1 cellular context compared by ENCODE assay signal in the genomic region with DNA sequence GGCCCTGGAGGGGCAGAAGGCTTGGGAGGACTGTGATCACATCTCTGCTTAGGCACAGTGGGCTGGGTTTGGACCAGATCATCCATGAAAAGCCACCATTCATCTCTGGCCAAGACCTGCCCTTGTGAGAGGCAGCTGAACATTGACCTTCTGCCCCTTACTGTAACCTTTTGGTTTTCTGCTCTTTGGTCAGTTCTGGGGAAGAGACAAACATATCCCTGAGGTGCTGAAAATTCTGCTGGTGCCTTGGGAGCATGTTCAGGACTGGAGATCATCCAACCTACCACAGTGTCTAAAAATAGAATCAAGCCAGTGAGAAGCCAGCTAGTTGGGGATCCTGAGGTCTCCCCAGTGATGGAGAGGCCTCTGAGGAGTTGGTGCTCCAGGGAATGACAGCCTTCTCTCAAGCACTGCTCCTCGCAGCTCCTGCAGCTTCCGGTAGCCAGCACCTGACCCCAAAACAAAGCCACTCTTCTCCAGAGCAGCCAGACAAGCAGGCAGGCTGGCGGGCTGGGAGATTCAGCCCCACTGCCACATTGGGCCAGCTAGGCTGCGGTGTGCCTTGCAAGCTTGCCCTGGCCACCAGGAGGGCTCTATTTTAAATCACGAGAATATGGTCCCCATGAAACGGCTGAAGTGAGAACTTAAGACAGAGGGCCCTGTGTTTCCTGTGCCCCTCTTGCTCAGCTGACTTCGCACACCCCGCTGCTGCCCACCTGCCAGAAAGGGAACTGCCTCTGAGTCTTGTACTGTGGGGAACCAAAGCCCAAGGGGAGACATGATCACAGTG.
TF ChIP-seq lines count a peak whose summit lies in the region.

No MANE protein-coding gene starts in this region.

TF ChIP-seq in HepG2, 621 proteins besides CTCF, POLR2A, EP300 and RAD21 (continues in another document):
- TF ChIP-seq, protein P1, sequence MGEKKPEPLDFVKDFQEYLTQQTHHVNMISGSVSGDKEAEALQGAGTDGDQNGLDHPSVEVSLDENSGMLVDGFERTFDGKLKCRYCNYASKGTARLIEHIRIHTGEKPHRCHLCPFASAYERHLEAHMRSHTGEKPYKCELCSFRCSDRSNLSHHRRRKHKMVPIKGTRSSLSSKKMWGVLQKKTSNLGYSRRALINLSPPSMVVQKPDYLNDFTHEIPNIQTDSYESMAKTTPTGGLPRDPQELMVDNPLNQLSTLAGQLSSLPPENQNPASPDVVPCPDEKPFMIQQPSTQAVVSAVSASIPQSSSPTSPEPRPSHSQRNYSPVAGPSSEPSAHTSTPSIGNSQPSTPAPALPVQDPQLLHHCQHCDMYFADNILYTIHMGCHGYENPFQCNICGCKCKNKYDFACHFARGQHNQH (CRISPR knock-in tag; IDR thresholded peaks at IDR 0.05) = no peak
- TF ChIP-seq ZFX (CRISPR knock-in tag; IDR thresholded peaks at IDR 0.05; ENCODE audit: low read depth) = peak; percentile 40; the same call in 1 of the 2 replicates
- TF ChIP-seq TCF7 (IDR thresholded peaks at IDR 0.05; ENCODE audit: low read depth) = no peak
- TF ChIP-seq ZNF10 (CRISPR knock-in tag; IDR thresholded peaks at IDR 0.05; ENCODE audit: borderline replicate concordance, low read depth) = no peak
- TF ChIP-seq, protein P2, sequence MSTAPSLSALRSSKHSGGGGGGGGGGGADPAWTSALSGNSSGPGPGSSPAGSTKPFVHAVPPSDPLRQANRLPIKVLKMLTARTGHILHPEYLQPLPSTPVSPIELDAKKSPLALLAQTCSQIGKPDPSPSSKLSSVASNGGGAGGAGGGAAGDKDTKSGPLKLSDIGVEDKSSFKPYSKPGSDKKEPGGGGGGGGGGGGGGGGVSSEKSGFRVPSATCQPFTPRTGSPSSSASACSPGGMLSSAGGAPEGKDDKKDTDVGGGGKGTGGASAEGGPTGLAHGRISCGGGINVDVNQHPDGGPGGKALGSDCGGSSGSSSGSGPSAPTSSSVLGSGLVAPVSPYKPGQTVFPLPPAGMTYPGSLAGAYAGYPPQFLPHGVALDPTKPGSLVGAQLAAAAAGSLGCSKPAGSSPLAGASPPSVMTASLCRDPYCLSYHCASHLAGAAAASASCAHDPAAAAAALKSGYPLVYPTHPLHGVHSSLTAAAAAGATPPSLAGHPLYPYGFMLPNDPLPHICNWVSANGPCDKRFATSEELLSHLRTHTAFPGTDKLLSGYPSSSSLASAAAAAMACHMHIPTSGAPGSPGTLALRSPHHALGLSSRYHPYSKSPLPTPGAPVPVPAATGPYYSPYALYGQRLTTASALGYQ (CRISPR knock-in tag; IDR thresholded peaks at IDR 0.05) = no peak
- TF ChIP-seq, protein P3, sequence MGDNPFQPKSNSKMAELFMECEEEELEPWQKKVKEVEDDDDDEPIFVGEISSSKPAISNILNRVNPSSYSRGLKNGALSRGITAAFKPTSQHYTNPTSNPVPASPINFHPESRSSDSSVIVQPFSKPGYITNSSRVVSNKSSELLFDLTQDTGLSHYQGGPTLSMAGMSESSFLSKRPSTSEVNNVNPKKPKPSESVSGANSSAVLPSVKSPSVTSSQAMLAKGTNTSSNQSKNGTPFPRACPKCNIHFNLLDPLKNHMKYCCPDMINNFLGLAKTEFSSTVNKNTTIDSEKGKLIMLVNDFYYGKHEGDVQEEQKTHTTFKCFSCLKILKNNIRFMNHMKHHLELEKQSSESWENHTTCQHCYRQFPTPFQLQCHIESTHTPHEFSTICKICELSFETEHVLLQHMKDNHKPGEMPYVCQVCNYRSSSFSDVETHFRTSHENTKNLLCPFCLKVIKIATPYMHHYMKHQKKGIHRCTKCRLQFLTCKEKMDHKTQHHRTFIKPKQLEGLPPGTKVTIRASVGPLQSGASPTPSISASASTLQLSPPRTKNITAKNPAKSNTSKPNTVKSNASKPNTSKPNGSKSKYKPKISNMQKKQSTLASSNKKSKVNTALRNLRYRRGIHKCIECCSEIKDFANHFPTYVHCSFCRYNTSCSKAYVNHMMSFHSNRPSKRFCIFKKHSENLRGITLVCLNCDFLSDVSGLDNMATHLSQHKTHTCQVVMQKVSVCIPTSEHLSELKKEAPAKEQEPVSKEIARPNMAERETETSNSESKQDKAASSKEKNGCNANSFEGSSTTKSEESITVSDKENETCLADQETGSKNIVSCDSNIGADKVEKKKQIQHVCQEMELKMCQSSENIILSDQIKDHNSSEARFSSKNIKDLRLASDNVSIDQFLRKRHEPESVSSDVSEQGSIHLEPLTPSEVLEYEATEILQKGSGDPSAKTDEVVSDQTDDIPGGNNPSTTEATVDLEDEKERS (CRISPR knock-in tag; IDR thresholded peaks at IDR 0.05) = no peak
- TF ChIP-seq MIXL1 (CRISPR knock-in tag; IDR thresholded peaks at IDR 0.05) = 0 out of 2 replicates have a peak, but pooled peaks have one; percentile 15
- no peak; the same call in 1 of the 2 replicates for TF ChIP-seq DMAP1 (CRISPR knock-in tag; IDR thresholded peaks at IDR 0.05)
- TF ChIP-seq HNF4A (CRISPR knock-in tag; IDR thresholded peaks at IDR 0.05) = peak; percentile 95
- no peak for TF ChIP-seq HOXA9 (CRISPR knock-in tag; IDR thresholded peaks at IDR 0.05; ENCODE audit: borderline replicate concordance)
- TF ChIP-seq ZNF30 (CRISPR knock-in tag; IDR thresholded peaks at IDR 0.05) = no peak
- TF ChIP-seq SOX13 (IDR thresholded peaks at IDR 0.05) = no peak
- TF ChIP-seq SOX13 (CRISPR knock-in tag; conservative IDR thresholded peaks at IDR 0.05 in 1 of 2, IDR thresholded peaks at IDR 0.05 in 1 of 2) = peak in 1 of 2 experiments; percentile 36; a peak in 1 of 4 replicates
- TF ChIP-seq, protein P4, sequence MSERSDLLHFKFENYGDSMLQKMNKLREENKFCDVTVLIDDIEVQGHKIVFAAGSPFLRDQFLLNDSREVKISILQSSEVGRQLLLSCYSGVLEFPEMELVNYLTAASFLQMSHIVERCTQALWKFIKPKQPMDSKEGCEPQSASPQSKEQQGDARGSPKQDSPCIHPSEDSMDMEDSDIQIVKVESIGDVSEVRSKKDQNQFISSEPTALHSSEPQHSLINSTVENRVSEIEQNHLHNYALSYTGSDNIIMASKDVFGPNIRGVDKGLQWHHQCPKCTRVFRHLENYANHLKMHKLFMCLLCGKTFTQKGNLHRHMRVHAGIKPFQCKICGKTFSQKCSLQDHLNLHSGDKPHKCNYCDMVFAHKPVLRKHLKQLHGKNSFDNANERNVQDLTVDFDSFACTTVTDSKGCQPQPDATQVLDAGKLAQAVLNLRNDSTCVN (CRISPR knock-in tag; IDR thresholded peaks at IDR 0.05; ENCODE audit: borderline replicate concordance) = no peak
- TF ChIP-seq, protein P5, sequence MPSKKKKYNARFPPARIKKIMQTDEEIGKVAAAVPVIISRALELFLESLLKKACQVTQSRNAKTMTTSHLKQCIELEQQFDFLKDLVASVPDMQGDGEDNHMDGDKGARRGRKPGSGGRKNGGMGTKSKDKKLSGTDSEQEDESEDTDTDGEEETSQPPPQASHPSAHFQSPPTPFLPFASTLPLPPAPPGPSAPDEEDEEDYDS (CRISPR knock-in tag; IDR thresholded peaks at IDR 0.05) = no peak
- peak; percentile 26; the same call in 1 of the 2 replicates for TF ChIP-seq ZSCAN9 (CRISPR knock-in tag; IDR thresholded peaks at IDR 0.05; ENCODE audit: borderline replicate concordance)
- TF ChIP-seq, protein P6, sequence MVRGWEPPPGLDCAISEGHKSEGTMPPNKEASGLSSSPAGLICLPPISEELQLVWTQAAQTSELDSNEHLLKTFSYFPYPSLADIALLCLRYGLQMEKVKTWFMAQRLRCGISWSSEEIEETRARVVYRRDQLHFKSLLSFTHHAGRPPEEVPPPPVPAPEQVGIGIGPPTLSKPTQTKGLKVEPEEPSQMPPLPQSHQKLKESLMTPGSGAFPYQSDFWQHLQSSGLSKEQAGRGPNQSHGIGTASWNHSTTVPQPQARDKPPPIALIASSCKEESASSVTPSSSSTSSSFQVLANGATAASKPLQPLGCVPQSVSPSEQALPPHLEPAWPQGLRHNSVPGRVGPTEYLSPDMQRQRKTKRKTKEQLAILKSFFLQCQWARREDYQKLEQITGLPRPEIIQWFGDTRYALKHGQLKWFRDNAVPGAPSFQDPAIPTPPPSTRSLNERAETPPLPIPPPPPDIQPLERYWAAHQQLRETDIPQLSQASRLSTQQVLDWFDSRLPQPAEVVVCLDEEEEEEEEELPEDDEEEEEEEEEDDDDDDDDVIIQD (CRISPR knock-in tag; IDR thresholded peaks at IDR 0.05; ENCODE audit: low read depth) = 0 out of 2 replicates have a peak, but pooled peaks have one; percentile 15
- no peak for TF ChIP-seq HMGA1 (CRISPR knock-in tag; conservative IDR thresholded peaks at IDR 0.05)
- no peak; the same call in 1 of the 2 replicates for TF ChIP-seq REPIN1 (CRISPR knock-in tag; IDR thresholded peaks at IDR 0.05; ENCODE audit: borderline replicate concordance, low read depth)
- TF ChIP-seq, protein P7, sequence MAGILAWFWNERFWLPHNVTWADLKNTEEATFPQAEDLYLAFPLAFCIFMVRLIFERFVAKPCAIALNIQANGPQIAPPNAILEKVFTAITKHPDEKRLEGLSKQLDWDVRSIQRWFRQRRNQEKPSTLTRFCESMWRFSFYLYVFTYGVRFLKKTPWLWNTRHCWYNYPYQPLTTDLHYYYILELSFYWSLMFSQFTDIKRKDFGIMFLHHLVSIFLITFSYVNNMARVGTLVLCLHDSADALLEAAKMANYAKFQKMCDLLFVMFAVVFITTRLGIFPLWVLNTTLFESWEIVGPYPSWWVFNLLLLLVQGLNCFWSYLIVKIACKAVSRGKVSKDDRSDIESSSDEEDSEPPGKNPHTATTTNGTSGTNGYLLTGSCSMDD (CRISPR knock-in tag; IDR thresholded peaks at IDR 0.05) = no peak
- no peak for TF ChIP-seq FOXA3 (CRISPR knock-in tag; IDR thresholded peaks at IDR 0.05)
- TF ChIP-seq CHCHD3 (CRISPR knock-in tag; IDR thresholded peaks at IDR 0.05) = no peak
- no peak for TF ChIP-seq KDM6A (CRISPR knock-in tag; IDR thresholded peaks at IDR 0.05; ENCODE audit: low read depth)
- TF ChIP-seq FIP1L1 (IDR thresholded peaks at IDR 0.05; ENCODE audit: borderline replicate concordance, insufficient read depth, low read depth, low read length) = no peak
- TF ChIP-seq, protein P8, sequence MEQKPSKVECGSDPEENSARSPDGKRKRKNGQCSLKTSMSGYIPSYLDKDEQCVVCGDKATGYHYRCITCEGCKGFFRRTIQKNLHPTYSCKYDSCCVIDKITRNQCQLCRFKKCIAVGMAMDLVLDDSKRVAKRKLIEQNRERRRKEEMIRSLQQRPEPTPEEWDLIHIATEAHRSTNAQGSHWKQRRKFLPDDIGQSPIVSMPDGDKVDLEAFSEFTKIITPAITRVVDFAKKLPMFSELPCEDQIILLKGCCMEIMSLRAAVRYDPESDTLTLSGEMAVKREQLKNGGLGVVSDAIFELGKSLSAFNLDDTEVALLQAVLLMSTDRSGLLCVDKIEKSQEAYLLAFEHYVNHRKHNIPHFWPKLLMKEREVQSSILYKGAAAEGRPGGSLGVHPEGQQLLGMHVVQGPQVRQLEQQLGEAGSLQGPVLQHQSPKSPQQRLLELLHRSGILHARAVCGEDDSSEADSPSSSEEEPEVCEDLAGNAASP (CRISPR knock-in tag; IDR thresholded peaks at IDR 0.05; ENCODE audit: borderline replicate concordance) = 0 out of 2 replicates have a peak, but pooled peaks have one; percentile 35
- no peak for TF ChIP-seq MEIS2 (CRISPR knock-in tag; IDR thresholded peaks at IDR 0.05)
- TF ChIP-seq ZNF672 (CRISPR knock-in tag; IDR thresholded peaks at IDR 0.05) = no peak
- TF ChIP-seq, protein P9, sequence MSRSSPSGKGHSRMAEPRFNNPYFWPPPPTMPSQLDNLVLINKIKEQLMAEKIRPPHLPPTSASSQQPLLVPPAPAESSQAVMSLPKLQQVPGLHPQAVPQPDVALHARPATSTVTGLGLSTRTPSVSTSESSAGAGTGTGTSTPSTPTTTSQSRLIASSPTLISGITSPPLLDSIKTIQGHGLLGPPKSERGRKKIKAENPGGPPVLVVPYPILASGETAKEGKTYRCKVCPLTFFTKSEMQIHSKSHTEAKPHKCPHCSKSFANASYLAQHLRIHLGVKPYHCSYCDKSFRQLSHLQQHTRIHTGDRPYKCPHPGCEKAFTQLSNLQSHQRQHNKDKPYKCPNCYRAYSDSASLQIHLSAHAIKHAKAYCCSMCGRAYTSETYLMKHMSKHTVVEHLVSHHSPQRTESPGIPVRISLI (CRISPR knock-in tag; IDR thresholded peaks at IDR 0.05; ENCODE audit: borderline replicate concordance) = peak; percentile 17; the same call in 1 of the 2 replicates
- peak; percentile 46; the same call in 1 of the 2 replicates for TF ChIP-seq ZNF644 (CRISPR knock-in tag; IDR thresholded peaks at IDR 0.05; ENCODE audit: low read depth)
- TF ChIP-seq ZNF703 (CRISPR knock-in tag; IDR thresholded peaks at IDR 0.05; ENCODE audit: borderline replicate concordance) = no peak
- TF ChIP-seq ZNF225 (CRISPR knock-in tag; IDR thresholded peaks at IDR 0.05) = no peak
- peak; percentile 18; the same call in 1 of the 2 replicates for TF ChIP-seq PITX1 (CRISPR knock-in tag; IDR thresholded peaks at IDR 0.05)
- TF ChIP-seq ZFP1 (CRISPR knock-in tag; IDR thresholded peaks at IDR 0.05) = no peak
- TF ChIP-seq TAF15 (IDR thresholded peaks at IDR 0.05; ENCODE audit: low read depth, low read length, poor library complexity, severe bottlenecking) = no peak
- peak; percentile 61 to 85 for TF ChIP-seq NR2F1 (CRISPR knock-in tag; IDR thresholded peaks at IDR 0.05)
- TF ChIP-seq, protein P10, sequence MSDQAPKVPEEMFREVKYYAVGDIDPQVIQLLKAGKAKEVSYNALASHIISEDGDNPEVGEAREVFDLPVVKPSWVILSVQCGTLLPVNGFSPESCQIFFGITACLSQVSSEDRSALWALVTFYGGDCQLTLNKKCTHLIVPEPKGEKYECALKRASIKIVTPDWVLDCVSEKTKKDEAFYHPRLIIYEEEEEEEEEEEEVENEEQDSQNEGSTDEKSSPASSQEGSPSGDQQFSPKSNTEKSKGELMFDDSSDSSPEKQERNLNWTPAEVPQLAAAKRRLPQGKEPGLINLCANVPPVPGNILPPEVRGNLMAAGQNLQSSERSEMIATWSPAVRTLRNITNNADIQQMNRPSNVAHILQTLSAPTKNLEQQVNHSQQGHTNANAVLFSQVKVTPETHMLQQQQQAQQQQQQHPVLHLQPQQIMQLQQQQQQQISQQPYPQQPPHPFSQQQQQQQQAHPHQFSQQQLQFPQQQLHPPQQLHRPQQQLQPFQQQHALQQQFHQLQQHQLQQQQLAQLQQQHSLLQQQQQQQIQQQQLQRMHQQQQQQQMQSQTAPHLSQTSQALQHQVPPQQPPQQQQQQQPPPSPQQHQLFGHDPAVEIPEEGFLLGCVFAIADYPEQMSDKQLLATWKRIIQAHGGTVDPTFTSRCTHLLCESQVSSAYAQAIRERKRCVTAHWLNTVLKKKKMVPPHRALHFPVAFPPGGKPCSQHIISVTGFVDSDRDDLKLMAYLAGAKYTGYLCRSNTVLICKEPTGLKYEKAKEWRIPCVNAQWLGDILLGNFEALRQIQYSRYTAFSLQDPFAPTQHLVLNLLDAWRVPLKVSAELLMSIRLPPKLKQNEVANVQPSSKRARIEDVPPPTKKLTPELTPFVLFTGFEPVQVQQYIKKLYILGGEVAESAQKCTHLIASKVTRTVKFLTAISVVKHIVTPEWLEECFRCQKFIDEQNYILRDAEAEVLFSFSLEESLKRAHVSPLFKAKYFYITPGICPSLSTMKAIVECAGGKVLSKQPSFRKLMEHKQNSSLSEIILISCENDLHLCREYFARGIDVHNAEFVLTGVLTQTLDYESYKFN (CRISPR knock-in tag; conservative IDR thresholded peaks at IDR 0.05) = peak; percentile 81
